Comparison of ENCODE assay signal across 30 cellular contexts in genomic region chr1:16063226-16063829, GRCh38. TPM values are rescaled to one million over a fixed set of nuclear protein-coding genes. Genes with fewer than 3 reads are reported as not detected.
"Had no signal": no experiment of that assay in that cellular context is flagged by ENCODE, and none has a peak within 500 bp of the region (broad histone marks: within the 10 kb centered on the region; RNA-seq: fewer than 3 reads in every experiment).

No MANE protein-coding gene starts in this region.

- H3K27ac Mint-ChIP-seq: dendritic cell treated with granulocyte-macrophage colony-stimulating factor and Interleukin-4, amounts not matched to agents 40 ng/mL and 50 ng/mL, for 4 days; immature natural killer cell; stimulated activated naive CD8-positive, alpha-beta T cell treated with anti-CD3 and anti-CD28 coated beads, Interleukin-15, Interleukin-2, amounts not matched to agents 100 ng/mL and 50 ng/mL, for 24 hours had no signal

- H3K36me3 ChIP-seq: adrenal gland, breast epithelium, esophagus muscularis mucosa, gastroesophageal sphincter, heart right ventricle, ovary, right lobe of liver, suprapubic skin, transverse colon had no signal

- H3K27me3 ChIP-seq: adrenal gland, breast epithelium, esophagus muscularis mucosa, gastroesophageal sphincter, heart right ventricle, ovary, right lobe of liver, suprapubic skin, transverse colon had no signal

- H3K4me3 ChIP-seq: adrenal gland, breast epithelium, esophagus muscularis mucosa, gastroesophageal sphincter, heart right ventricle, mucosa of descending colon, ovary, right lobe of liver, suprapubic skin, transverse colon had no signal

- ATAC-seq: gastroesophageal sphincter, heart right ventricle, left ventricle myocardium superior, mucosa of descending colon, right lobe of liver had no signal

- H3K9me3 ChIP-seq: adrenal gland, breast epithelium, esophagus muscularis mucosa, gastroesophageal sphincter, heart right ventricle, mucosa of descending colon, ovary, right lobe of liver, suprapubic skin, transverse colon had no signal

- H3K9me3 Mint-ChIP-seq: dendritic cell treated with granulocyte-macrophage colony-stimulating factor and Interleukin-4, amounts not matched to agents 40 ng/mL and 50 ng/mL, for 4 days; immature natural killer cell; naive B cell; neural crest cell; stimulated activated naive CD8-positive, alpha-beta T cell treated with anti-CD3 and anti-CD28 coated beads, Interleukin-15, Interleukin-2, amounts not matched to agents 100 ng/mL and 50 ng/mL, for 24 hours had no signal

- DNase-seq: activated CD4-positive, alpha-beta T cell treated with anti-CD3 and anti-CD28 coated beads for 1 hour; activated CD4-positive, alpha-beta T cell treated with anti-CD3 and anti-CD28 coated beads, Interleukin-2, amount 50 U/mL, for 48 hours; activated CD8-positive, alpha-beta memory T cell treated with anti-CD3 and anti-CD28 coated beads, Interleukin-2, amount 50 U/mL, for 48 hours; activated effector memory CD4-positive, alpha-beta T cell treated with anti-CD3 and anti-CD28 coated beads, Interleukin-2, amount 50 U/mL, for 16 hours; activated naive CD4-positive, alpha-beta T cell treated with anti-CD3 and anti-CD28 coated beads, Interleukin-2, amount 50 U/mL, for 16 hours; activated T-cell treated with anti-CD3 and anti-CD28 coated beads, Interleukin-2, amount 50 U/mL, for 48 hours; adrenal gland; effector memory CD4-positive, alpha-beta T cell; heart right ventricle; immature natural killer cell; left ventricle myocardium superior; mucosa of descending colon; naive B cell; ovary; right lobe of liver; small intestine; stimulated activated CD4-positive, alpha-beta T cell treated with anti-CD3 and anti-CD28 coated beads, Interleukin-15, amount 100 ng/mL, for 24 hours; stimulated activated CD4-positive, alpha-beta T cell treated with anti-CD3 and anti-CD28 coated beads, Interleukin-2, amount 100 ng/mL, for 48 hours; transverse colon had no signal

- H3K4me3 Mint-ChIP-seq: dendritic cell treated with granulocyte-macrophage colony-stimulating factor and Interleukin-4, amounts not matched to agents 40 ng/mL and 50 ng/mL, for 4 days; immature natural killer cell; naive B cell; neural crest cell; stimulated activated naive CD8-positive, alpha-beta T cell treated with anti-CD3 and anti-CD28 coated beads, Interleukin-15, Interleukin-2, amounts not matched to agents 100 ng/mL and 50 ng/mL, for 24 hours had no signal

- H3K36me3 Mint-ChIP-seq: immature natural killer cell, naive B cell had no signal

- H3K27ac ChIP-seq: adrenal gland, breast epithelium, esophagus muscularis mucosa, gastroesophageal sphincter, heart right ventricle, ovary, right lobe of liver, suprapubic skin, transverse colon, VCaP had no signal

RNA-seq across cellular contexts. Expression of gene FAM131C, which starts 10.1 kb away (rescaled TPM):
- total RNA-seq: breast epithelium, endothelial cell of umbilical vein, gastroesophageal sphincter had no signal

RNA-seq across cellular contexts. Expression of gene CLCNKB, which starts 19.7 kb away (rescaled TPM):
- total RNA-seq: endothelial cell of umbilical vein; right lobe of liver; T-helper 1 cell treated with Interleukin-12 subunit alpha and Interleukin-12 subunit beta and Interleukin-4 antibody, amounts not matched to agents 30 ng/mL and 1 ng/mL, for 36 hours had no signal

RNA-seq across cellular contexts. Expression of gene CLCNKA, which starts 41.5 kb away (rescaled TPM):
- total RNA-seq: endothelial cell of umbilical vein; neural crest cell; T-helper 1 cell treated with Interleukin-12 subunit alpha and Interleukin-12 subunit beta and Interleukin-4 antibody, amounts not matched to agents 30 ng/mL and 1 ng/mL, for 36 hours had no signal

RNA-seq across cellular contexts. Expression of gene HSPB7, which starts 45.5 kb away (rescaled TPM):
- total RNA-seq: endothelial cell of umbilical vein; neural crest cell; T-helper 1 cell treated with Interleukin-12 subunit alpha and Interleukin-12 subunit beta and Interleukin-4 antibody, amounts not matched to agents 30 ng/mL and 1 ng/mL, for 36 hours had no signal

RNA-seq across cellular contexts. Expression of gene SRARP, which starts 59.3 kb away (rescaled TPM):
- total RNA-seq: adrenal gland; astrocyte; endothelial cell of umbilical vein; esophagus muscularis mucosa; gastroesophageal sphincter; mucosa of descending colon; neural crest cell; ovary; right lobe of liver; suprapubic skin; T-helper 1 cell treated with Interleukin-12 subunit alpha and Interleukin-12 subunit beta and Interleukin-4 antibody, amounts not matched to agents 30 ng/mL and 1 ng/mL, for 36 hours; transverse colon had no signal
